8 cellular contexts compared by ENCODE assay signal in the genomic region with DNA sequence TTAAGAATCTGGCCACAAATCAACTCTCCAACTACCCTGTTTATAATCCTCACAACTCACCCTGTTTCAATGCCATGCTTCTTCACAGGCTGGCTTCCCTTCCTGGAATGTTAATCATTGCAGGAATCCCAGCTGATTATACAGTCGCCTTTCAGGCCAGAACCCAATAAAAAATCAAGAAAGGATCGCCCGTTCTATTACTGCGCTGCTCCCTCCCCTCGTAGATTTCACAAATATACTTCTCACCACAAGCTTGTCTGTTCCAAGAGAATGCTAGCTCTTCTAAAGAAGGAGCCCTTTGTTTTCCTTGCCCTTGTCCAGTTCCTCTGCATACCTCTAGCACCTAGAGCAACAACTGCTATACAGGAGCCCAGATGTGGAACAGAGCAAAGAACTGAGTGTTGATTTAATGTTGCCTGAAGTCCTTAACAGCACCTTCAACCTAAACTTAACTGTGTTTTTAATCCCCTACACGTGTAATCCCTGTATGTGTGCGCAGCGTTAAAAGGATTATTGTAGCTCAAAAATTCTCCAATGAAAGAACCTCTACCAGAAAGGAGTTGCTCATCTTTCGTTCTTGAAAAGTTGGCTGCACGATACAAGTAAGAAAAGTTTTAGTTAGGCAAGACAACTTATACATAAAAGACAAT. TPM values are rescaled to one million over a fixed set of nuclear protein-coding genes. Genes with fewer than 3 reads are reported as not detected.
DNase-seq lines count a peak whose midpoint lies in the region; ATAC-seq, FAIRE-seq and TF ChIP-seq lines count a peak whose summit lies in the region.

No MANE protein-coding gene starts in this region.

- peak overlapping the region; percentile 96 for H3K4me2 ChIP-seq in astrocyte (ENCODE audit: low read length)
- H3K4me2 ChIP-seq in keratinocyte (ENCODE audit: control insufficient read depth, extremely low read depth, insufficient read depth, low read depth, low read length), result peak overlapping the region; percentile 92

- no peaks in the 10 kb centered on the region for H3K9me3 ChIP-seq in CD8-positive, alpha-beta T cell (ENCODE audit: low read length)
- H3K9me3 ChIP-seq in astrocyte (ENCODE audit: insufficient read depth, low read depth, low read length), result no peaks in the 10 kb centered on the region
- H3K9me3 ChIP-seq in keratinocyte (ENCODE audit: control insufficient read depth, low read depth, low read length), result no peaks in the 10 kb centered on the region
- H3K9me3 ChIP-seq in tibial artery, result no peaks in the 10 kb centered on the region

- no peak for DNase-seq in CD8-positive, alpha-beta T cell
- DNase-seq in astrocyte (ENCODE audit: low read depth) (peak; percentile 63), keratinocyte (ENCODE audit: low read depth, low spot score) (no peak), tibial artery (no peak)
- no peak for DNase-seq in natural killer cell treated with Interleukin-12 subunit alpha and Interleukin-12 subunit beta and Interleukin-15 and Interleukin-18, amount 100 ng/mL, for 72 hours (ENCODE audit: low spot score)

- no peaks in the 10 kb centered on the region for H3K27me3 Mint-ChIP-seq in CD8-positive, alpha-beta T cell (ENCODE audit: low read depth)
- H3K27me3 Mint-ChIP-seq in astrocyte (ENCODE audit: low read depth, unreplicated experiment), result no peaks in the 10 kb centered on the region
- H3K27me3 Mint-ChIP-seq in natural killer cell treated with Interleukin-12 subunit alpha and Interleukin-12 subunit beta and Interleukin-15 and Interleukin-18, amount 100 ng/mL, for 72 hours, result no peaks in the 10 kb centered on the region

- H3K9ac ChIP-seq in astrocyte (ENCODE audit: low read length) (peak overlapping the region; percentile 98), keratinocyte (ENCODE audit: control insufficient read depth, extremely low read depth, insufficient read depth, low read length) (peak overlapping the region; percentile 97)

- H3K4me1 Mint-ChIP-seq in CD8-positive, alpha-beta T cell (ENCODE audit: low read depth), result peaks cover 20% of the 10 kb centered on the region
- H3K4me1 Mint-ChIP-seq in astrocyte (ENCODE audit: low read depth, unreplicated experiment), result peaks cover 6% of the 10 kb centered on the region
- H3K4me1 Mint-ChIP-seq in natural killer cell treated with Interleukin-12 subunit alpha and Interleukin-12 subunit beta and Interleukin-15 and Interleukin-18, amount 100 ng/mL, for 72 hours (ENCODE audit: low read depth in 2 of 2), result peaks cover 15 to 19% of the 10 kb centered on the region in 2 donors

- peaks cover 99% of the 10 kb centered on the region for H3K79me2 ChIP-seq in astrocyte (ENCODE audit: insufficient read depth, low read length)
- peaks cover 78% of the 10 kb centered on the region for H3K79me2 ChIP-seq in keratinocyte (ENCODE audit: control insufficient read depth, insufficient read depth, low read length)

- H3K4me3 ChIP-seq in CD8-positive, alpha-beta T cell (ENCODE audit: low read depth, low read length), result peak overlapping the region; percentile 96
- peak overlapping the region; percentile 100 for H3K4me3 ChIP-seq in astrocyte (ENCODE audit: insufficient read depth, low read depth, low read length)
- peak overlapping the region; percentile 54 to 99 (median 91) for H3K4me3 ChIP-seq in keratinocyte (ENCODE audit: control insufficient read depth in 2 of 3, extremely low read depth in 1 of 3, insufficient read depth in 2 of 3, low read depth in 1 of 3, low read length in 3 of 3)
- peak overlapping the region; percentile 60 to 72 for H3K4me3 ChIP-seq in tibial artery

- H2AFZ ChIP-seq in astrocyte (ENCODE audit: low read depth, low read length) (peak overlapping the region; percentile 94), keratinocyte (ENCODE audit: control insufficient read depth, low read length) (peak overlapping the region; percentile 100)

- no peak for ATAC-seq in CD8-positive, alpha-beta T cell
- ATAC-seq in HG03439 (IDR thresholded peaks at IDR 0.05; ENCODE audit: unreplicated experiment), result peak; percentile 2
- ATAC-seq in natural killer cell treated with Interleukin-12 subunit alpha and Interleukin-12 subunit beta and Interleukin-15 and Interleukin-18, amount 100 ng/mL, for 72 hours, result no peak
- no peak for ATAC-seq in HG02642 (IDR thresholded peaks at IDR 0.05; ENCODE audit: poor library complexity, unreplicated experiment)
- ATAC-seq in HG02840 (IDR thresholded peaks at IDR 0.05; ENCODE audit: low FRiP score, unreplicated experiment), result no peak

- H4K20me1 ChIP-seq in astrocyte (ENCODE audit: insufficient read depth, low read length) (peaks cover 32% of the 10 kb centered on the region), keratinocyte (ENCODE audit: control insufficient read depth, extremely low read depth, insufficient read depth, low read length) (no peaks in the 10 kb centered on the region)

- no peak overlapping the region for H3K27ac Mint-ChIP-seq in CD8-positive, alpha-beta T cell
- H3K27ac Mint-ChIP-seq in astrocyte (ENCODE audit: unreplicated experiment), result no peak overlapping the region
- H3K27ac Mint-ChIP-seq in natural killer cell treated with Interleukin-12 subunit alpha and Interleukin-12 subunit beta and Interleukin-15 and Interleukin-18, amount 100 ng/mL, for 72 hours, result no peak overlapping the region

- no peak for TF ChIP-seq CTCF in CD8-positive, alpha-beta T cell (IDR thresholded peaks at IDR 0.05)
- TF ChIP-seq CTCF in astrocyte (IDR thresholded peaks at IDR 0.05; ENCODE audit: insufficient read depth, low read depth, low read length), result no peak
- TF ChIP-seq CTCF in keratinocyte (optimal IDR thresholded peaks at IDR 0.05 in 1 of 3, IDR thresholded peaks at IDR 0.05 in 1 of 3, conservative IDR thresholded peaks at IDR 0.05 in 1 of 3; ENCODE audit: extremely low read depth in 1 of 3, insufficient read depth in 2 of 3, low read length in 3 of 3), result no peak
- TF ChIP-seq CTCF in tibial artery (IDR thresholded peaks at IDR 0.05), result no peak

- H3K9me1 ChIP-seq in keratinocyte (ENCODE audit: control insufficient read depth, extremely low read depth, insufficient read depth, low read length), result no peaks in the 10 kb centered on the region

- H3K4me3 Mint-ChIP-seq in CD8-positive, alpha-beta T cell, result no peak overlapping the region
- no peak overlapping the region for H3K4me3 Mint-ChIP-seq in astrocyte (ENCODE audit: unreplicated experiment)
- no peak overlapping the region for H3K4me3 Mint-ChIP-seq in natural killer cell treated with Interleukin-12 subunit alpha and Interleukin-12 subunit beta and Interleukin-15 and Interleukin-18, amount 100 ng/mL, for 72 hours

- POLR2A ChIA-PET in CD8-positive, alpha-beta T cell (lab: Charles Lee), result interaction anchor here (1.1 kb wide), 1 partner anchor 11 kb away, joined by 3 read pairs; no protein-coding TSS in a partner anchor

- FAIRE-seq in astrocyte (lab: Jason Lieb, UNC) (no peak), keratinocyte (lab: Jason Lieb, UNC) (peak; percentile 17)

- dilution Hi-C loops in keratinocyte (cut with MboI; ENCODE audit: extremely low pct_ligation_motif_present, low sequenced_read_pairs), result no loop called here

- CTCF ChIA-PET in CD8-positive, alpha-beta T cell (lab: Charles Lee), result no interaction called here

- peaks cover 41% of the 10 kb centered on the region for H3K4me1 ChIP-seq in CD8-positive, alpha-beta T cell (ENCODE audit: insufficient read depth, low read length)
- H3K4me1 ChIP-seq in astrocyte (ENCODE audit: insufficient read depth, low read length) (peaks cover 12% of the 10 kb centered on the region), keratinocyte (ENCODE audit: control insufficient read depth, extremely low read depth, insufficient read depth, low read length) (peaks cover 31% of the 10 kb centered on the region), tibial artery (peaks cover 0 to 34% (median 14%) of the 10 kb centered on the region in 4 donors)

- no peaks in the 10 kb centered on the region for H3K9me3 Mint-ChIP-seq in CD8-positive, alpha-beta T cell
- no peaks in the 10 kb centered on the region for H3K9me3 Mint-ChIP-seq in astrocyte (ENCODE audit: unreplicated experiment)
- H3K9me3 Mint-ChIP-seq in natural killer cell treated with Interleukin-12 subunit alpha and Interleukin-12 subunit beta and Interleukin-15 and Interleukin-18, amount 100 ng/mL, for 72 hours, result peaks cover 4% of the 10 kb centered on the region

- H3K36me3 Mint-ChIP-seq in CD8-positive, alpha-beta T cell, result no peaks in the 10 kb centered on the region
- no peaks in the 10 kb centered on the region for H3K36me3 Mint-ChIP-seq in astrocyte (ENCODE audit: low read depth, unreplicated experiment)
- peaks cover 5% of the 10 kb centered on the region for H3K36me3 Mint-ChIP-seq in natural killer cell treated with Interleukin-12 subunit alpha and Interleukin-12 subunit beta and Interleukin-15 and Interleukin-18, amount 100 ng/mL, for 72 hours

- H3K27ac ChIP-seq in CD8-positive, alpha-beta T cell (ENCODE audit: low read depth, low read length), result peak overlapping the region; percentile 93
- H3K27ac ChIP-seq in astrocyte (ENCODE audit: low read depth, low read length), result peak overlapping the region; percentile 95
- H3K27ac ChIP-seq in keratinocyte (ENCODE audit: control insufficient read depth, insufficient read depth, low read length), result peak overlapping the region; percentile 98
- H3K27ac ChIP-seq in tibial artery, result peak overlapping the region; percentile 69 to 77

- no peaks in the 10 kb centered on the region for H3K27me3 ChIP-seq in CD8-positive, alpha-beta T cell (ENCODE audit: insufficient read depth, low read length)
- H3K27me3 ChIP-seq in astrocyte (ENCODE audit: insufficient read depth, low read length) (no peaks in the 10 kb centered on the region), keratinocyte (ENCODE audit: control insufficient read depth, extremely low read depth, insufficient read depth, low read length) (no peaks in the 10 kb centered on the region), tibial artery (no peaks in the 10 kb centered on the region)

- intact Hi-C loops in CD8-positive, alpha-beta T cell (cut with DNase I, micrococcal nuclease), result loop anchor here (2.0 to 5.0 kb wide), 3 partner anchors 40 to 175 kb away; a partner anchor contains a TSS
- intact Hi-C loops in tibial artery (cut with DNase I; ENCODE audit: low total_unique reads), result no loop called here

- no peaks in the 10 kb centered on the region for H3K36me3 ChIP-seq in CD8-positive, alpha-beta T cell (ENCODE audit: insufficient read depth, low read length)
- H3K36me3 ChIP-seq in astrocyte (ENCODE audit: insufficient read depth, low read length), result no peaks in the 10 kb centered on the region
- H3K36me3 ChIP-seq in keratinocyte (ENCODE audit: control insufficient read depth in 2 of 2, extremely low read depth in 1 of 2, insufficient read depth in 2 of 2, low read length in 2 of 2), result no peaks in the 10 kb centered on the region
- no peaks in the 10 kb centered on the region for H3K36me3 ChIP-seq in tibial artery

RNA-seq across cellular contexts. Expression of a gene that starts 1.0 kb away (rescaled TPM):
- 1 to 10 TPM; 9.3 to 10.0 TPM for total RNA-seq in CD8-positive, alpha-beta T cell
- total RNA-seq in astrocyte, result 39.3 and 47.2 TPM in 2 replicates
- polyA plus RNA-seq in keratinocyte, result 28.0 to 56.9 TPM (median 46.2 TPM) in 3 replicates
- polyA plus RNA-seq in keratinocyte (2011; ENCODE audit: low read depth), result 85.6 TPM
- polyA plus RNA-seq in keratinocyte (2011; cell fraction: cytosol; rRNA removed), result 34.6 and 62.0 TPM in 2 replicates
- polyA plus RNA-seq in keratinocyte (2011; cell fraction: nucleus; rRNA removed), result 28.3 and 37.7 TPM in 2 replicates
- 37.1 and 52.0 TPM in 2 replicates for polyA plus RNA-seq in keratinocyte (2012; ENCODE audit: low replicate concordance)
- 0.72 to 44.9 TPM (median 13.9 TPM) in 3 replicates for polyA minus RNA-seq in keratinocyte
- 19.2 TPM for polyA minus RNA-seq in keratinocyte (2011; cell fraction: cytosol; rRNA and poly(A)+ RNA removed)
- 12.2 and 32.3 TPM in 2 replicates for polyA minus RNA-seq in keratinocyte (2011; cell fraction: nucleus; rRNA and poly(A)+ RNA removed)
- total RNA-seq in natural killer cell treated with Interleukin-12 subunit alpha and Interleukin-12 subunit beta and Interleukin-15 and Interleukin-18, amount 100 ng/mL, for 72 hours, result 10 to 100 TPM; 52.2 to 60.6 TPM
